Comparison of ENCODE assay signal across 1 cellular context in the genomic region with DNA sequence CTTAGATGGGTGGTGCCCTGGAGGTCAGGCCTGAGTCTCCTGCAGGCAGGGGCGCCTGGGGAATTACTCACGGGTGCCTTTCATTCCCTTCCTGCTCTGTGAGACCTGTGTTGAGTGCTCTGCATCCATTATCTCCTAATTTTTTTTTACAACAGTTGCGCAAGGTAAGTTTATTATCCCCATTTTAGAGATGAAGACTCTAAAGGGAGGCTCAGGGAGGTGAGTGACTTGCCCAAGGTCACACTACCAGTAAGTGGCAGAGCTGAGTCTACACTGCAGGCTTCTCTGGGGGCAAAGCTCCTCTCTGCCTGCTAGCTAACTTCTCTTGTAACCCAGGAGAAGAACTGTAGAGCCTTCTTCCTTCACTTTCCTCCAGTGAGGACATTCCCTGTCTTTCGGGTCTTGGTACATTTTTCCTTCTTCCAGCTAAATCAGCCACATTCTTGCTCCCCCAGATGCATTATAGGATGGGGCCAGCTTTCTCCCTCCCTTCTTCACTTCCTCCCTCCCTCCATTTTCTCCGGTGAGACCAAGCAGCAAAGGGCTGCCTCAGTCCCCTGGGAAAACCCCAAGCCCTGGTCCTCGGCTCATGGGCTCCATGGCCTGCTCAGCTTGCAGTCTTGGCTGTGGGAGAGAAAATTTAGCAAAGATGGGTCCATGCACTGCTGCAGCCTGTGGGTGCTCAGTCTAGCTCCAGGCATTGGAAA.
TF ChIP-seq lines count a peak whose summit lies in the region.

No MANE protein-coding gene starts in this region.

TF ChIP-seq in SK-N-SH, 30 proteins besides CTCF, POLR2A, EP300 and RAD21 (continued from another document):
- TF ChIP-seq YY1 (IDR thresholded peaks at IDR 0.05; ENCODE audit: low read depth) (no peak), TCF12 (IDR thresholded peaks at IDR 0.05) (no peak), POLR2AphosphoS5 (IDR thresholded peaks at IDR 0.05; ENCODE audit: low read depth, low read length) (no peak), TAF1 (IDR thresholded peaks at IDR 0.05; ENCODE audit: borderline replicate concordance, low read depth, low read length) (no peak), GABPA (IDR thresholded peaks at IDR 0.05; ENCODE audit: low read depth) (no peak), SMC3 (IDR thresholded peaks at IDR 0.05; ENCODE audit: low read depth, low read length) (no peak), NFIC (IDR thresholded peaks at IDR 0.05; ENCODE audit: borderline replicate concordance) (no peak)
- TF ChIP-seq, protein P1, sequence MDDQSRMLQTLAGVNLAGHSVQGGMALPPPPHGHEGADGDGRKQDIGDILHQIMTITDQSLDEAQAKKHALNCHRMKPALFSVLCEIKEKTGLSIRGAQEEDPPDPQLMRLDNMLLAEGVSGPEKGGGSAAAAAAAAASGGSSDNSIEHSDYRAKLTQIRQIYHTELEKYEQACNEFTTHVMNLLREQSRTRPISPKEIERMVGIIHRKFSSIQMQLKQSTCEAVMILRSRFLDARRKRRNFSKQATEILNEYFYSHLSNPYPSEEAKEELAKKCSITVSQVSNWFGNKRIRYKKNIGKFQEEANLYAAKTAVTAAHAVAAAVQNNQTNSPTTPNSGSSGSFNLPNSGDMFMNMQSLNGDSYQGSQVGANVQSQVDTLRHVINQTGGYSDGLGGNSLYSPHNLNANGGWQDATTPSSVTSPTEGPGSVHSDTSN (IDR thresholded peaks at IDR 0.05): no peak
- TF ChIP-seq, protein P2, sequence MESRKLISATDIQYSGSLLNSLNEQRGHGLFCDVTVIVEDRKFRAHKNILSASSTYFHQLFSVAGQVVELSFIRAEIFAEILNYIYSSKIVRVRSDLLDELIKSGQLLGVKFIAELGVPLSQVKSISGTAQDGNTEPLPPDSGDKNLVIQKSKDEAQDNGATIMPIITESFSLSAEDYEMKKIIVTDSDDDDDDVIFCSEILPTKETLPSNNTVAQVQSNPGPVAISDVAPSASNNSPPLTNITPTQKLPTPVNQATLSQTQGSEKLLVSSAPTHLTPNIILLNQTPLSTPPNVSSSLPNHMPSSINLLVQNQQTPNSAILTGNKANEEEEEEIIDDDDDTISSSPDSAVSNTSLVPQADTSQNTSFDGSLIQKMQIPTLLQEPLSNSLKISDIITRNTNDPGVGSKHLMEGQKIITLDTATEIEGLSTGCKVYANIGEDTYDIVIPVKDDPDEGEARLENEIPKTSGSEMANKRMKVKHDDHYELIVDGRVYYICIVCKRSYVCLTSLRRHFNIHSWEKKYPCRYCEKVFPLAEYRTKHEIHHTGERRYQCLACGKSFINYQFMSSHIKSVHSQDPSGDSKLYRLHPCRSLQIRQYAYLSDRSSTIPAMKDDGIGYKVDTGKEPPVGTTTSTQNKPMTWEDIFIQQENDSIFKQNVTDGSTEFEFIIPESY (IDR thresholded peaks at IDR 0.05; ENCODE audit: borderline replicate concordance, low read depth): no peak
- TF ChIP-seq, protein P3, sequence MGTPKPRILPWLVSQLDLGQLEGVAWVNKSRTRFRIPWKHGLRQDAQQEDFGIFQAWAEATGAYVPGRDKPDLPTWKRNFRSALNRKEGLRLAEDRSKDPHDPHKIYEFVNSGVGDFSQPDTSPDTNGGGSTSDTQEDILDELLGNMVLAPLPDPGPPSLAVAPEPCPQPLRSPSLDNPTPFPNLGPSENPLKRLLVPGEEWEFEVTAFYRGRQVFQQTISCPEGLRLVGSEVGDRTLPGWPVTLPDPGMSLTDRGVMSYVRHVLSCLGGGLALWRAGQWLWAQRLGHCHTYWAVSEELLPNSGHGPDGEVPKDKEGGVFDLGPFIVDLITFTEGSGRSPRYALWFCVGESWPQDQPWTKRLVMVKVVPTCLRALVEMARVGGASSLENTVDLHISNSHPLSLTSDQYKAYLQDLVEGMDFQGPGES (IDR thresholded peaks at IDR 0.05; ENCODE audit: low read depth, low read length): no peak
